In the genomic region with DNA sequence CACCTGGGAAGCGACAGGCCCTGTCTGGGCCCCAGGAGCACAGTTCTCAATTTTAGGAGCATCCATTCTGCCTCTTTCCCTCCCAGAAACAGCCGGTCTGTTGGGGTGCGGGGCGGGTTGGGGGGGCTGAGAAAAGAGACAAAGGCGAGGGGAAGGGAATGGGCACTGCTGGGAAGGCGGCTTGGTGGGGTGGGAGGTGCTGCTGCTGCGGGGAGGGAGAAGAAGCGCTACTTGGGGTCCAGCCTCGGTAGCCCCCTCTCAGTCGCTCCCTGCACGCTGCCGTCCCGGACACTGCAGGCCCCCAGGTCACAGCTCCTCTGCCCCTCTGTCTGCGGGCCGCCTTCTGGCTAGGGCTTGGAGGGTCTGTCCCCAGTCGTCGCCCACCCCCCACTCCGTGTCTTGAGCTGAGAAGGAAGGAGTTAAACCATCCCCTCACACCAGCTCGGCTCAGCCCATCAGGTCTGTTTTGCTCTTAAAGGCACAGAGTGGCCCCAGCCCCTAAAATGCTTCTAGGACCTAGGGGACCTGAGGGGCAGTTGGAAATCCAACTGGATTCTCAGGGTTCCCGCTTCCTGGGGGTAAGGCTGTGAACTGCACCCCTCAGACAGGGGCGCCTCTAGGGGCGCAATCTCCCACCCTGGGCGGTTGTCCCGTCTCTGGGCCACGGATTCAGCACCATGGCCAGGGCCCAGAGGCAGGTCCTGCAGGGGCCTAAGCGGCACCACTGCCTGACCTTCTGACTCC, we compare ENCODE assay signal across 8 cellular contexts. TPM values are rescaled to one million over a fixed set of nuclear protein-coding genes. Genes with fewer than 3 reads are reported as not detected.
DNase-seq lines count a peak whose midpoint lies in the region; TF ChIP-seq lines count a peak whose summit lies in the region.

No MANE protein-coding gene starts in this region.

- intact Hi-C loops in Caco-2 (cut with micrococcal nuclease; ENCODE audit: unreplicated experiment) (loop anchor here (1.0 kb wide), 2 partner anchors 16 to 63 kb away; a partner anchor contains a TSS), colonic mucosa (cut with DNase I) (no loop called here)

- H3K9ac ChIP-seq in iPS-15b (ENCODE audit: low read depth, low read length) (no peak overlapping the region), colonic mucosa (ENCODE audit: low read depth in 2 of 2, low read length in 2 of 2) (no peak overlapping the region)

- no peaks in the 10 kb centered on the region for H3K4me1 Mint-ChIP-seq in Caco-2 (ENCODE audit: low read depth, unreplicated experiment)
- peaks cover 9% of the 10 kb centered on the region for H3K4me1 Mint-ChIP-seq in activated naive CD8-positive, alpha-beta T cell (ENCODE audit: low read depth)

- H3K9me3 ChIP-seq in Caco-2 (no peaks in the 10 kb centered on the region), iPS-15b (ENCODE audit: control insufficient read depth, insufficient read depth, low read length) (no peaks in the 10 kb centered on the region), colonic mucosa (no peaks in the 10 kb centered on the region)

- H3K36me3 Mint-ChIP-seq in Caco-2 (ENCODE audit: insufficient read depth, unreplicated experiment) = no peaks in the 10 kb centered on the region
- H3K36me3 Mint-ChIP-seq in activated naive CD8-positive, alpha-beta T cell = peaks cover 3% of the 10 kb centered on the region

- no peaks in the 10 kb centered on the region for H3K9me3 Mint-ChIP-seq in Caco-2 (ENCODE audit: unreplicated experiment)
- no peaks in the 10 kb centered on the region for H3K9me3 Mint-ChIP-seq in activated naive CD8-positive, alpha-beta T cell (ENCODE audit: low read depth)

- H3K4me1 ChIP-seq in Caco-2 (no peaks in the 10 kb centered on the region), iPS-15b (ENCODE audit: control insufficient read depth, insufficient read depth, low read length) (peaks cover 10% of the 10 kb centered on the region), colonic mucosa (no peaks in the 10 kb centered on the region)

- H3K27me3 ChIP-seq in Caco-2 (replicated peaks; ENCODE audit: control insufficient read depth, insufficient read depth, low read length) = no peaks in the 10 kb centered on the region
- H3K27me3 ChIP-seq in iPS-15b (ENCODE audit: control insufficient read depth, insufficient read depth, low read length) = peaks cover 7% of the 10 kb centered on the region
- no peaks in the 10 kb centered on the region for H3K27me3 ChIP-seq in colonic mucosa

- BruUV-seq in Caco-2 (replicated peaks; lab: Mats Ljungman, UMichigan) = no TSS peak

- CTCF ChIA-PET in Caco-2 (lab: Charles Lee) = interaction anchor here (0.5 to 2.8 kb wide), 3 partner anchors 17 to 63 kb away, joined by 3 to 18 read pairs (median 7); a partner anchor contains a TSS

- H3K27ac Mint-ChIP-seq in Caco-2 (ENCODE audit: unreplicated experiment) = no peak overlapping the region
- no peak overlapping the region for H3K27ac Mint-ChIP-seq in activated naive CD8-positive, alpha-beta T cell

- H3K36me3 ChIP-seq in Caco-2 (ENCODE audit: control insufficient read depth, insufficient read depth, low read length) (no peaks in the 10 kb centered on the region), iPS-15b (ENCODE audit: control insufficient read depth, insufficient read depth, low read length) (no peaks in the 10 kb centered on the region), colonic mucosa (no peaks in the 10 kb centered on the region)

- POLR2A ChIA-PET in Caco-2 (lab: Charles Lee) = no interaction called here

- peaks cover 5% of the 10 kb centered on the region for H3K27me3 Mint-ChIP-seq in Caco-2 (ENCODE audit: insufficient read depth, unreplicated experiment)
- peaks cover 6% of the 10 kb centered on the region for H3K27me3 Mint-ChIP-seq in activated naive CD8-positive, alpha-beta T cell

- H3K4me3 Mint-ChIP-seq in Caco-2 (ENCODE audit: unreplicated experiment) = no peak overlapping the region
- H3K4me3 Mint-ChIP-seq in activated naive CD8-positive, alpha-beta T cell = peak overlapping the region; percentile 40

- DNase-seq in Caco-2 (peak; percentile 84 to 95), HuH-7 (ENCODE audit: low spot score) (peak; percentile 85), colonic mucosa (no peak), T-helper 1 cell (no peak), NCI-H2029 treated with DMSO at 0.1 percent for 48 hours (lab: John Stamatoyannopoulos, UW) (no peak)
- peak; percentile 56 for DNase-seq in stimulated activated CD8-positive, alpha-beta memory T cell treated with anti-CD3 and anti-CD28 coated beads, Interleukin-4, amount 100 ng/mL, for 48 hours

- TF ChIP-seq CTCF in Caco-2 (IDR thresholded peaks at IDR 0.05; ENCODE audit: insufficient read depth in 1 of 2, low read depth in 1 of 2, low read length in 1 of 2, severe bottlenecking in 1 of 2, unreplicated experiment in 1 of 2) (peak; percentile 98 to 100), colonic mucosa (IDR thresholded peaks at IDR 0.05) (no peak)

- no peak overlapping the region for H3K27ac ChIP-seq in colonic mucosa

- H3K4me3 ChIP-seq in Caco-2 (ENCODE audit: low read depth, low read length) (no peak overlapping the region), iPS-15b (ENCODE audit: low read depth, low read length) (peak overlapping the region; percentile 76), colonic mucosa (no peak overlapping the region)

RNA-seq across cellular contexts. Expression of a gene that starts 0.7 kb away (rescaled TPM):
- 2.5 and 4.2 TPM in 2 replicates for total RNA-seq in Caco-2 (2022)
- total RNA-seq in colonic mucosa = not detected

RNA-seq across cellular contexts. Expression of a gene that starts 37.3 kb away (rescaled TPM):
- 79.7 and 82.3 TPM in 2 replicates for total RNA-seq in Caco-2 (2022)
- 10 to 100 TPM; 23.3 to 31.9 TPM for total RNA-seq in colonic mucosa

Comparison
In these comparisons a context has a peak if more than half of its experiments do, and no peak if none do; other contexts are left out.
1. DNase-seq: peak in Caco-2 (2 of 2), HuH-7 (single experiment) and stimulated activated CD8-positive, alpha-beta memory T cell treated with anti-CD3 and anti-CD28 coated beads, Interleukin-4, amount 100 ng/mL, for 48 hours (single experiment); none in colonic mucosa (single experiment), T-helper 1 cell (0 of 5) and NCI-H2029 treated with DMSO at 0.1 percent for 48 hours (single experiment).